Comparison of ENCODE assay signal across 20 cellular contexts in the genomic region with DNA sequence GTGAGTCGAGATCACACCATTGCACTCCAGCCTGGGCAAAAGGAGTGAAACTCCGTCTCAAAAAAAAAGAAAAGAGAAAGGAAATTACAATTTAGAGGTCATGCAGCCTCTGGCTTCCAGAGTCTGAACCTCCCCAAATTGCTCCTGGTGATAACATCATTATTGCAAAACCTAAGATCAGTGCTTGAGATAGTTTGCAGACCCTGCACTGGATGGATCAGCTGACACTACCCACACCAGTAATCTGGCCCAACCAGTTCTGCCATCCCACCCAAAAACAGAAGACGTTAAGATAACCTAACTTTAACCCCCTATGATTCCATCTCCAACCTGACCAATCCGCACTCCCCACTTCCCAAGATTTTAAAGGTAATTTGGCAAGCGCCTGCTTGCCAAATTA.
DNase-seq lines count a peak whose midpoint lies in the region; ATAC-seq and TF ChIP-seq lines count a peak whose summit lies in the region.
"Had no signal": no experiment of that assay in that cellular context is flagged by ENCODE, and none has a peak within 500 bp of the region (broad histone marks: within the 10 kb centered on the region; RNA-seq: fewer than 3 reads in every experiment).

No MANE protein-coding gene starts in this region.

- H4K20me1 ChIP-seq in IMR-90 (ENCODE audit: insufficient read depth, low read length): no peaks in the 10 kb centered on the region
- H4K20me1 ChIP-seq: BLaER1 had no signal

- H2BK20ac ChIP-seq in IMR-90 (ENCODE audit: low read depth, low read length): peak overlapping the region; percentile 9; the same call in 1 of the 2 replicates

- no peak overlapping the region for H4K5ac ChIP-seq in IMR-90 (ENCODE audit: low read depth, low read length)

- no peaks in the 10 kb centered on the region for H3K36me3 ChIP-seq in IMR-90 (ENCODE audit: control insufficient read depth, insufficient read depth, low read length)
- H3K36me3 ChIP-seq in trophoblast cell (ENCODE audit: control insufficient read depth in 1 of 2, insufficient read depth in 2 of 2, low read length in 2 of 2): no peaks in the 10 kb centered on the region
- H3K36me3 ChIP-seq: BLaER1, HAP-1 had no signal

- H2BK5ac ChIP-seq in IMR-90 (ENCODE audit: low read depth, low read length, poor library complexity, severe bottlenecking) (no peak overlapping the region), trophoblast cell (ENCODE audit: low read depth, low read length, poor library complexity) (no peak overlapping the region)

- H2BK120ac ChIP-seq in IMR-90 (ENCODE audit: low read depth, low read length) (peak overlapping the region; percentile 36; the same call in 1 of the 2 replicates), trophoblast cell (ENCODE audit: insufficient read depth, low read length, poor library complexity) (no peak overlapping the region)

- H3K9me3 ChIP-seq in IMR-90 (ENCODE audit: control insufficient read depth, insufficient read depth, low read length) (no peaks in the 10 kb centered on the region), trophoblast cell (ENCODE audit: insufficient read depth, low read depth, low read length) (no peaks in the 10 kb centered on the region)
- H3K9me3 ChIP-seq: BLaER1, HAP-1 had no signal

- H3K4me2 ChIP-seq in IMR-90 (ENCODE audit: low read depth, low read length) (no peak overlapping the region), trophoblast cell (ENCODE audit: low read length) (peak overlapping the region; percentile 25)
- H3K4me2 ChIP-seq: BLaER1 had no signal

- no peak overlapping the region for H3K14ac ChIP-seq in IMR-90 (replicated peaks; ENCODE audit: low read depth, low read length)
- no peak overlapping the region for H3K14ac ChIP-seq in trophoblast cell (ENCODE audit: low read length)

- H3K27me3 Mint-ChIP-seq in activated naive CD4-positive, alpha-beta T cell treated with anti-CD3 and anti-CD28 coated beads for 36 hours (ENCODE audit: low read depth): no peaks in the 10 kb centered on the region
- H3K27me3 Mint-ChIP-seq: B cell; CD4-positive, CD25-positive, alpha-beta regulatory T cell had no signal

- peaks cover 7% of the 10 kb centered on the region for H3K4me1 Mint-ChIP-seq in activated naive CD4-positive, alpha-beta T cell treated with anti-CD3 and anti-CD28 coated beads for 36 hours (ENCODE audit: low read depth)
- H3K4me1 Mint-ChIP-seq: B cell had no signal

- dilution Hi-C loops in IMR-90 (cut with HindIII; ENCODE audit: low sequenced_read_pairs, unreplicated experiment): no loop called here

- no peak for TF ChIP-seq POLR2A in IMR-90 (IDR thresholded peaks at IDR 0.05; ENCODE audit: low read depth, low read length)

- no peak overlapping the region for H2AK9ac ChIP-seq in IMR-90 (replicated peaks; ENCODE audit: low read depth, low read length, poor library complexity)

- intact Hi-C loops in activated naive CD4-positive, alpha-beta T cell treated with anti-CD3 and anti-CD28 coated beads for 36 hours (cut with micrococcal nuclease): no loop called here
- intact Hi-C loops in IMR-90 (cut with micrococcal nuclease): no loop called here

- no peak overlapping the region for H3K56ac ChIP-seq in IMR-90 (ENCODE audit: extremely low read depth, insufficient read depth, low read length)

- DNase-seq in activated naive CD4-positive, alpha-beta T cell treated with anti-CD3 and anti-CD28 coated beads for 36 hours: no peak
- no peak for DNase-seq in activated naive CD4-positive, alpha-beta T cell treated with Interleukin-2 at 50 U/mL for 16 hours
- DNase-seq in IMR-90 (no peak), trophoblast cell (peak; percentile 11 to 62), NCI-H69 (lab: John Stamatoyannopoulos, UW) (no peak), putamen (ENCODE audit: low spot score) (no peak), RPMI8226 (no peak)
- DNase-seq: CD4-positive, CD25-positive, alpha-beta regulatory T cell; CD8-positive, alpha-beta T cell; DMS 273 treated with DMSO at 0.1 percent for 48 hours; DMS53; DMS79 treated with DMSO at 0.1 percent for 48 hours; GM23248; HFFc6 had no signal

- H3K4ac ChIP-seq in IMR-90 (ENCODE audit: low read depth, low read length): no peak overlapping the region
- no peak overlapping the region for H3K4ac ChIP-seq in trophoblast cell (ENCODE audit: low read depth, low read length)

- no peaks in the 10 kb centered on the region for H3K79me1 ChIP-seq in IMR-90 (ENCODE audit: low read depth in 1 of 2, low read length in 2 of 2)
- H3K79me1 ChIP-seq in trophoblast cell (ENCODE audit: low read length): peaks cover 10% of the 10 kb centered on the region

- H3K27ac Mint-ChIP-seq in activated naive CD4-positive, alpha-beta T cell treated with anti-CD3 and anti-CD28 coated beads for 36 hours: peak overlapping the region; percentile 7
- H3K27ac Mint-ChIP-seq: B cell; CD8-positive, alpha-beta T cell; HFFc6 had no signal

- no CpG with 5 or more reads among the region's 5 CpGs for WGBS in IMR-90 (ENCODE audit: extremely low coverage in 2 of 2, insufficient read length in 1 of 2), 2 experiments
- no CpG with 5 or more reads among the region's 5 CpGs for WGBS in trophoblast cell (ENCODE audit: extremely low coverage, insufficient coverage, insufficient read length)

- no peak for TF ChIP-seq RAD21 in IMR-90 (IDR thresholded peaks at IDR 0.05; ENCODE audit: low read length)

- TF ChIP-seq CTCF in IMR-90 (conservative IDR thresholded peaks at IDR 0.05; ENCODE audit: low read depth, low read length): no peak

- H3K36me3 Mint-ChIP-seq in activated naive CD4-positive, alpha-beta T cell treated with anti-CD3 and anti-CD28 coated beads for 36 hours (ENCODE audit: low read depth): no peaks in the 10 kb centered on the region
- H3K36me3 Mint-ChIP-seq: CD8-positive, alpha-beta T cell had no signal

- H3K4me3 Mint-ChIP-seq in activated naive CD4-positive, alpha-beta T cell treated with anti-CD3 and anti-CD28 coated beads for 36 hours: no peak overlapping the region
- H3K4me3 Mint-ChIP-seq: B cell; CD4-positive, CD25-positive, alpha-beta regulatory T cell; CD8-positive, alpha-beta T cell; HFFc6 had no signal

- H4K91ac ChIP-seq in IMR-90 (ENCODE audit: insufficient read depth, low read depth, low read length): no peak overlapping the region
- H4K91ac ChIP-seq in trophoblast cell (ENCODE audit: low read depth, low read length): no peak overlapping the region

- no peaks in the 10 kb centered on the region for H3K79me2 ChIP-seq in trophoblast cell (ENCODE audit: control insufficient read depth, insufficient read depth, low read length, poor library complexity)

- no peaks in the 10 kb centered on the region for H3K27me3 ChIP-seq in IMR-90 (ENCODE audit: control insufficient read depth, insufficient read depth, low read length)
- no peaks in the 10 kb centered on the region for H3K27me3 ChIP-seq in trophoblast cell (ENCODE audit: insufficient read depth, low read length)
- H3K27me3 ChIP-seq: BLaER1 had no signal

- H4K12ac ChIP-seq in trophoblast cell (ENCODE audit: low read depth, low read length): no peak overlapping the region

- H3K9me1 ChIP-seq in IMR-90 (ENCODE audit: insufficient read depth, low read length): no peaks in the 10 kb centered on the region

- H3K27ac ChIP-seq in IMR-90 (ENCODE audit: insufficient read depth, low read length) (no peak overlapping the region), trophoblast cell (ENCODE audit: low read depth, low read length) (peak overlapping the region; percentile 79)
- H3K27ac ChIP-seq: 22Rv1, BLaER1, C4-2B, GM23248 had no signal

- H3K18ac ChIP-seq in IMR-90 (ENCODE audit: low read depth, low read length) (no peak overlapping the region), trophoblast cell (ENCODE audit: low read length) (no peak overlapping the region)

- H3K9me3 Mint-ChIP-seq in activated naive CD4-positive, alpha-beta T cell treated with anti-CD3 and anti-CD28 coated beads for 36 hours: no peaks in the 10 kb centered on the region
- H3K9me3 Mint-ChIP-seq: CD4-positive, CD25-positive, alpha-beta regulatory T cell; CD8-positive, alpha-beta T cell; HFFc6 had no signal

- H3K4me3 ChIP-seq in IMR-90 (ENCODE audit: insufficient read depth, low read depth, low read length) (no peak overlapping the region), trophoblast cell (ENCODE audit: low read depth, low read length) (no peak overlapping the region)
- H3K4me3 ChIP-seq: BLaER1, GM23248, HAP-1 had no signal

- CTCF ChIA-PET in activated naive CD4-positive, alpha-beta T cell treated with anti-CD3 and anti-CD28 coated beads for 36 hours (lab: Charles Lee): no interaction called here
- CTCF ChIA-PET in IMR-90 (lab: Yijun Ruan, JAX): no interaction called here

- H2AK5ac ChIP-seq in IMR-90 (ENCODE audit: low read depth, low read length) (no peak overlapping the region), trophoblast cell (ENCODE audit: low read length) (no peak overlapping the region)

- H4K8ac ChIP-seq in IMR-90 (ENCODE audit: low read depth in 2 of 2, low read length in 2 of 2) (no peak overlapping the region), trophoblast cell (ENCODE audit: low read depth, low read length) (no peak overlapping the region)

- in situ Hi-C loops in IMR-90 (cut with MboI; ENCODE audit: low sequenced_read_pairs): no loop called here

- H3K23ac ChIP-seq in IMR-90 (ENCODE audit: low read depth, low read length) (no peak overlapping the region), trophoblast cell (ENCODE audit: low read length) (no peak overlapping the region)

- H2BK12ac ChIP-seq in trophoblast cell (ENCODE audit: low read length): peak overlapping the region; percentile 49

- BruUV-seq in IMR-90 (replicated peaks; lab: Mats Ljungman, UMichigan): no TSS peak

- peaks cover 3% of the 10 kb centered on the region; the same call in 1 of the 2 replicates for H3K4me1 ChIP-seq in IMR-90 (ENCODE audit: control insufficient read depth, insufficient read depth, low read length)
- H3K4me1 ChIP-seq in trophoblast cell (ENCODE audit: control insufficient read depth in 1 of 2, insufficient read depth in 2 of 2, low read length in 2 of 2): peaks cover 3 to 13% of the 10 kb centered on the region in 2 experiments
- H3K4me1 ChIP-seq: BLaER1 had no signal

- H2AFZ ChIP-seq in IMR-90 (replicated peaks; ENCODE audit: low read length, poor library complexity) (no peak overlapping the region), trophoblast cell (ENCODE audit: insufficient read depth, low read length, poor library complexity) (no peak overlapping the region)
- H2AFZ ChIP-seq: GM23248 had no signal

- H3K9ac ChIP-seq in IMR-90 (ENCODE audit: low read depth, low read length) (no peak overlapping the region), trophoblast cell (ENCODE audit: low read length) (no peak overlapping the region)
- H3K9ac ChIP-seq: BLaER1, GM23248 had no signal

- 0 out of 3 replicates have a peak overlapping the region, but pooled peaks have one; percentile 28 for H2BK15ac ChIP-seq in IMR-90 (ENCODE audit: low read depth, low read length)

- no peak for ATAC-seq in IMR-90 (ENCODE audit: low read depth)
- ATAC-seq in GM21423 (IDR thresholded peaks at IDR 0.05; ENCODE audit: unreplicated experiment): no peak
- ATAC-seq: CD8-positive, alpha-beta T cell had no signal

- POLR2A ChIA-PET in IMR-90 (lab: Charles Lee; ENCODE audit: unreplicated experiment): no interaction called here

TF ChIP-seq in IMR-90, 13 proteins besides CTCF, POLR2A, EP300 and RAD21:
- no peak for TF ChIP-seq MAZ (IDR thresholded peaks at IDR 0.05; ENCODE audit: borderline replicate concordance, low read depth, low read length)

Comparison
In these comparisons a context has a peak if more than half of its experiments do, and no peak if none do; other contexts are left out.
1. DNase-seq: peak in trophoblast cell (2 of 2); none in activated naive CD4-positive, alpha-beta T cell treated with anti-CD3 and anti-CD28 coated beads for 36 hours (single experiment), activated naive CD4-positive, alpha-beta T cell treated with Interleukin-2 at 50 U/mL for 16 hours (single experiment), IMR-90 (single experiment), NCI-H69 (single experiment), putamen (single experiment) and RPMI8226 (single experiment).